In genomic region chr17:80110447-80110812, GRCh38 we compare ENCODE assay signal across 15 cellular contexts. TPM values are rescaled to one million over a fixed set of nuclear protein-coding genes. Genes with fewer than 3 reads are reported as not detected.
A peak's percentile ranks its signal among the peaks of the same experiment; 100 is the strongest.
DNase-seq lines count a peak whose midpoint lies in the region; ATAC-seq and TF ChIP-seq lines count a peak whose summit lies in the region.
"Had no signal": no experiment of that assay in that cellular context is flagged by ENCODE, and none has a peak within 500 bp of the region (broad histone marks: within the 10 kb centered on the region; RNA-seq: fewer than 3 reads in every experiment).

No MANE protein-coding gene starts in this region.

- no peaks in the 10 kb centered on the region for H3K4me1 Mint-ChIP-seq in activated T-cell treated with anti-CD3 and anti-CD28 coated beads, Interleukin-2, amount 50 U/mL, for 24 hours (ENCODE audit: low read depth)

- H3K36me3 ChIP-seq in PC-3 (ENCODE audit: low read depth, low read length) = no peaks in the 10 kb centered on the region

- peaks cover 7% of the 10 kb centered on the region for H3K36me3 Mint-ChIP-seq in activated T-cell treated with anti-CD3 and anti-CD28 coated beads, Interleukin-2, amount 50 U/mL, for 24 hours (ENCODE audit: low read depth)

- H2AFZ ChIP-seq in PC-3 (ENCODE audit: low read length) = no peak overlapping the region
- H2AFZ ChIP-seq: GM23248 had no signal

- H4K20me1 ChIP-seq in PC-3 (ENCODE audit: low read length) = no peaks in the 10 kb centered on the region

- peaks cover 3% of the 10 kb centered on the region for H3K9me3 Mint-ChIP-seq in activated T-cell treated with anti-CD3 and anti-CD28 coated beads, Interleukin-2, amount 50 U/mL, for 24 hours

- H3K79me2 ChIP-seq in PC-3 (ENCODE audit: low read length) = no peaks in the 10 kb centered on the region

- BruUV-seq in PC-3 (replicated peaks; lab: Mats Ljungman, UMichigan) = no TSS peak

- H3K4me1 ChIP-seq in PC-3 (ENCODE audit: insufficient read depth, low read length) = no peaks in the 10 kb centered on the region
- H3K4me1 ChIP-seq: Caco-2 had no signal

- no peak for TF ChIP-seq CTCF in RWPE1 (conservative IDR thresholded peaks at IDR 0.05; ENCODE audit: low read depth)
- no peak for TF ChIP-seq CTCF in PC-3 (conservative IDR thresholded peaks at IDR 0.05; ENCODE audit: low read depth, low read length)

- peak; percentile 21 for DNase-seq in activated T-cell treated with anti-CD3 and anti-CD28 coated beads, Interleukin-2, amount 50 U/mL, for 24 hours
- DNase-seq in activated T-cell treated with anti-CD3 and anti-CD28 coated beads for 4 hours (no peak), RWPE1 (ENCODE audit: low spot score) (no peak), mesenteric fat pad (ENCODE audit: low spot score) (peak; percentile 87), posterior vena cava (ENCODE audit: low spot score) (peak; percentile 62), hypothalamus (lab: John Stamatoyannopoulos, UW) (no peak), GF-D8 (lab: John Stamatoyannopoulos, UW) (no peak), PC-3 (no peak)
- DNase-seq: Caco-2; CD8-positive, alpha-beta memory T cell; DMS53; GM23248 had no signal

- H3K27me3 Mint-ChIP-seq in activated T-cell treated with anti-CD3 and anti-CD28 coated beads, Interleukin-2, amount 50 U/mL, for 24 hours = no peaks in the 10 kb centered on the region
- H3K27me3 Mint-ChIP-seq: CD8-positive, alpha-beta memory T cell had no signal

- H3K4me3 Mint-ChIP-seq in activated T-cell treated with anti-CD3 and anti-CD28 coated beads, Interleukin-2, amount 50 U/mL, for 24 hours = no peak overlapping the region
- H3K4me3 Mint-ChIP-seq: CD8-positive, alpha-beta memory T cell had no signal

- POLR2A ChIA-PET in RWPE1 (lab: Yijun Ruan, JAX; ENCODE audit: low non-redundant PET) = interaction anchor here (0.8 kb wide), 1 partner anchor 13 kb away, joined by 3 read pairs; no protein-coding TSS in a partner anchor
- POLR2A ChIA-PET in PC-3 (lab: Charles Lee; ENCODE audit: unreplicated experiment) = no interaction called here

- intact Hi-C loops in posterior vena cava (cut with DNase I) = no loop called here
- intact Hi-C loops in PC-3 (cut with micrococcal nuclease) = no loop called here

- H3K4me2 ChIP-seq in PC-3 (ENCODE audit: low read length) = no peak overlapping the region
- H3K4me2 ChIP-seq: BLaER1 had no signal

- H3K27ac Mint-ChIP-seq in activated T-cell treated with anti-CD3 and anti-CD28 coated beads, Interleukin-2, amount 50 U/mL, for 24 hours = no peak overlapping the region
- H3K27ac Mint-ChIP-seq: CD8-positive, alpha-beta memory T cell had no signal

- no peaks in the 10 kb centered on the region for H3F3A ChIP-seq in PC-3 (ENCODE audit: low read length, unreplicated experiment)

- H3K27ac ChIP-seq in RWPE1 (peak overlapping the region; percentile 80), PC-3 (ENCODE audit: low read length) (no peak overlapping the region)
- H3K27ac ChIP-seq: 22Rv1, BLaER1, GM23248 had no signal

- no peak overlapping the region for H3K9ac ChIP-seq in PC-3 (ENCODE audit: low read length)
- H3K9ac ChIP-seq: BLaER1, GM23248 had no signal

- H3K9me2 ChIP-seq in PC-3 (replicated peaks; ENCODE audit: low read length) = no peaks in the 10 kb centered on the region

- no peak for ATAC-seq in PC-3
- ATAC-seq: HCT116 had no signal

- CTCF ChIA-PET in RWPE1 (lab: Yijun Ruan, JAX) (interaction anchor here (0.6 to 0.9 kb wide), 4 partner anchors 12 to 455 kb away, joined by 3 to 5 read pairs (median 3); no protein-coding TSS in a partner anchor), PC-3 (lab: Charles Lee) (no interaction called here)

- no peak overlapping the region for H3K4me3 ChIP-seq in PC-3 (ENCODE audit: low read length)
- H3K4me3 ChIP-seq: BLaER1, GM23248 had no signal

- no peaks in the 10 kb centered on the region for H3K27me3 ChIP-seq in PC-3 (ENCODE audit: low read length)
- H3K27me3 ChIP-seq: BLaER1 had no signal

- no peaks in the 10 kb centered on the region for H3K9me3 ChIP-seq in PC-3 (ENCODE audit: low read length)
- H3K9me3 ChIP-seq: Caco-2 had no signal

RNA-seq across cellular contexts. Expression of gene GAA, which starts 9.0 kb away (rescaled TPM):
- total RNA-seq in mesenteric fat pad (61.4 TPM), posterior vena cava (10 to 100 TPM; 38.7 to 42.8 TPM), PC-3 (2014; rRNA removed) (76.2 and 126 TPM in 2 replicates)

RNA-seq across cellular contexts. Expression of gene EIF4A3, which starts 36.5 kb away (rescaled TPM):
- total RNA-seq in mesenteric fat pad (92.0 TPM), posterior vena cava (10 to 100 TPM; 48.8 to 50.5 TPM), PC-3 (2014; rRNA removed) (167 and 185 TPM in 2 replicates)

RNA-seq across cellular contexts. Expression of gene CARD14, which starts 59.4 kb away (rescaled TPM):
- not detected for total RNA-seq in mesenteric fat pad
- total RNA-seq in posterior vena cava = under 1 TPM in 1 of 2 donors, not detected in 1; 0.24 TPM
- 2.3 and 4.4 TPM in 2 replicates for total RNA-seq in PC-3 (2014; rRNA removed)
- total RNA-seq: CD8-positive, alpha-beta memory T cell; GM23248 had no signal

Comparison
In these comparisons a context has a peak if more than half of its experiments do, and no peak if none do; other contexts are left out.
1. DNase-seq: peak in activated T-cell treated with anti-CD3 and anti-CD28 coated beads, Interleukin-2, amount 50 U/mL, for 24 hours (single experiment), mesenteric fat pad (single experiment) and posterior vena cava (single experiment); none in activated T-cell treated with anti-CD3 and anti-CD28 coated beads for 4 hours (single experiment), RWPE1 (single experiment), hypothalamus (0 of 51), GF-D8 (single experiment) and PC-3 (single experiment).